ENCODE assay signal across 21 cellular contexts in the genomic region with DNA sequence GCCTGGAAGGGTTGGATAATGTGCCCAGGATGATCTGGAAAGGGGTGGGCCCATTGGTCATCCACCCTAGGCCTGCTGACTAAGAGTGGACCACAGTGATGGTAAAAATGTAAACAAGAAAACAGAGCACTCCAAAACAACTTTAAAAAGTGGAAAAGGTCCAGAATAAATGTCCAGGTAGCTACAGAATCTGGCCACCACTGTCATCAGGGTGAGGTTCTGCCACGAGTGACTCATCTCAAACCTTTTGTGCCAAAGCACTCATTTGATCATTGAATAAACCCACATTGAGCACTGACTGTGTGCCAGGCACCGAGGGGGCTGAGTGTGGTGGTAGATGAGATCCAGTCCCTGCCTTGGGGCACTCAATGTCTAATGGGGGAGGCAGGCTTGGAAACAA.
DNase-seq lines count a peak whose midpoint lies in the region; ATAC-seq and TF ChIP-seq lines count a peak whose summit lies in the region.
"Had no signal": no experiment of that assay in that cellular context is flagged by ENCODE, and none has a peak within 500 bp of the region (broad histone marks: within the 10 kb centered on the region; RNA-seq: fewer than 3 reads in every experiment).

No MANE protein-coding gene starts in this region.

- H3K4me1 Mint-ChIP-seq in activated naive CD8-positive, alpha-beta T cell treated with anti-CD3 and anti-CD28 coated beads, Interleukin-2, amount 50 U/mL, for 24 hours, result no peaks in the 10 kb centered on the region
- H3K4me1 Mint-ChIP-seq in activated naive CD8-positive, alpha-beta T cell treated with anti-CD3 and anti-CD28 coated beads for 36 hours, result no peaks in the 10 kb centered on the region
- H3K4me1 Mint-ChIP-seq: CD4-positive, CD25-positive, alpha-beta regulatory T cell had no signal

- H3K27me3 ChIP-seq in PC-3 (ENCODE audit: low read length), result no peaks in the 10 kb centered on the region
- no peaks in the 10 kb centered on the region for H3K27me3 ChIP-seq in right lobe of liver
- no peaks in the 10 kb centered on the region for H3K27me3 ChIP-seq in mesendoderm (ENCODE audit: insufficient read depth, low read length, poor library complexity)
- H3K27me3 ChIP-seq: BE2C, SJSA1 had no signal

- no peak overlapping the region for H3K4me2 ChIP-seq in PC-3 (ENCODE audit: low read length)
- H3K4me2 ChIP-seq in mesendoderm (ENCODE audit: low read length), result no peak overlapping the region
- H3K4me2 ChIP-seq: GM23338 had no signal

- no peak overlapping the region for H2BK5ac ChIP-seq in mesendoderm (ENCODE audit: low read length)

- no peaks in the 10 kb centered on the region for H4K20me1 ChIP-seq in PC-3 (ENCODE audit: low read length)

- no peak overlapping the region for H2AK5ac ChIP-seq in mesendoderm (ENCODE audit: low read length)

- intact Hi-C loops in PC-3 (cut with micrococcal nuclease), result no loop called here
- intact Hi-C loops in right lobe of liver (cut with DNase I), result no loop called here

- WGBS in right lobe of liver (ENCODE audit: insufficient coverage, low coverage, low lambda C conversion rate, missing lambda C conversion rate), result 25% methylated on average over 1 of the region's 2 CpGs
- no CpG with 5 or more reads among the region's 2 CpGs for WGBS in mesendoderm (ENCODE audit: extremely low coverage, insufficient coverage, low lambda C conversion rate)

- H3K27me3 Mint-ChIP-seq in activated naive CD8-positive, alpha-beta T cell treated with anti-CD3 and anti-CD28 coated beads, Interleukin-2, amount 50 U/mL, for 24 hours, result no peaks in the 10 kb centered on the region
- H3K27me3 Mint-ChIP-seq in activated naive CD8-positive, alpha-beta T cell treated with anti-CD3 and anti-CD28 coated beads for 36 hours, result no peaks in the 10 kb centered on the region
- H3K27me3 Mint-ChIP-seq: CD4-positive, CD25-positive, alpha-beta regulatory T cell had no signal

- H3K79me2 ChIP-seq in PC-3 (ENCODE audit: low read length) (no peaks in the 10 kb centered on the region), mesendoderm (ENCODE audit: control insufficient read depth, insufficient read depth, low read length) (no peaks in the 10 kb centered on the region)

- H3K27ac Mint-ChIP-seq in activated naive CD8-positive, alpha-beta T cell treated with anti-CD3 and anti-CD28 coated beads, Interleukin-2, amount 50 U/mL, for 24 hours, result no peak overlapping the region
- no peak overlapping the region for H3K27ac Mint-ChIP-seq in activated naive CD8-positive, alpha-beta T cell treated with anti-CD3 and anti-CD28 coated beads for 36 hours
- H3K27ac Mint-ChIP-seq: CD4-positive, CD25-positive, alpha-beta regulatory T cell; GM23338 had no signal

- peak; percentile 31 for ATAC-seq in activated naive CD8-positive, alpha-beta T cell treated with anti-CD3 and anti-CD28 coated beads, Interleukin-2, amount 50 U/mL, for 24 hours
- ATAC-seq in PC-3, result peak; percentile 64
- ATAC-seq in right lobe of liver, result peak in 2 of 4 donors; percentile 9 to 56
- ATAC-seq: GM23338 had no signal

- no peak overlapping the region for H2BK15ac ChIP-seq in mesendoderm (replicated peaks; ENCODE audit: low read depth)

- H4K8ac ChIP-seq in mesendoderm (ENCODE audit: low read depth, low read length), result no peak overlapping the region

- DNase-seq in activated naive CD8-positive, alpha-beta T cell treated with anti-CD3 and anti-CD28 coated beads, Interleukin-2, amount 50 U/mL, for 24 hours, result no peak
- no peak for DNase-seq in activated naive CD8-positive, alpha-beta T cell treated with anti-CD3 and anti-CD28 coated beads for 36 hours
- DNase-seq in AG08396 (ENCODE audit: low spot score) (peak; percentile 41), PC-3 (peak; percentile 26), right lobe of liver (no peak), dedifferentiated amniotic fluid mesenchymal stem cell (ENCODE audit: extremely low spot score) (no peak), mesendoderm (no peak)
- DNase-seq in stimulated activated CD4-positive, alpha-beta T cell treated with anti-CD3 and anti-CD28 coated beads, Interleukin-4, amount 100 ng/mL, for 24 hours, result no peak
- DNase-seq: BE2C; CD4-positive, CD25-positive, alpha-beta regulatory T cell; DMS 273 treated with DMSO at 0.1 percent for 48 hours; DND-41; KBM-7; MV-4-11; NCI-H187; NCI-H2107; NCI-H510A; RPMI8226 had no signal

- no peaks in the 10 kb centered on the region for H3K9me2 ChIP-seq in PC-3 (replicated peaks; ENCODE audit: low read length)

- no peaks in the 10 kb centered on the region for H3K36me3 Mint-ChIP-seq in activated naive CD8-positive, alpha-beta T cell treated with anti-CD3 and anti-CD28 coated beads, Interleukin-2, amount 50 U/mL, for 24 hours (ENCODE audit: low read depth)
- no peaks in the 10 kb centered on the region for H3K36me3 Mint-ChIP-seq in activated naive CD8-positive, alpha-beta T cell treated with anti-CD3 and anti-CD28 coated beads for 36 hours

- H3K4me3 ChIP-seq in PC-3 (ENCODE audit: low read length) (no peak overlapping the region), right lobe of liver (no peak overlapping the region), mesendoderm (ENCODE audit: low read length) (no peak overlapping the region)
- H3K4me3 ChIP-seq: GM23338, SJSA1 had no signal

- H3K27ac ChIP-seq in PC-3 (ENCODE audit: low read length) (no peak overlapping the region), right lobe of liver (peak overlapping the region; percentile 64 to 91 (median 72)), mesendoderm (ENCODE audit: low read depth, low read length) (no peak overlapping the region)
- H3K27ac ChIP-seq: 22Rv1, SJSA1 had no signal

- peaks cover 11% of the 10 kb centered on the region; the same call in 1 of the 2 replicates for H3K4me1 ChIP-seq in PC-3 (ENCODE audit: insufficient read depth, low read length)
- peaks cover 0 to 53% (median 26%) of the 10 kb centered on the region in 4 donors for H3K4me1 ChIP-seq in right lobe of liver
- H3K4me1 ChIP-seq in mesendoderm (ENCODE audit: control insufficient read depth, low read depth, low read length), result no peaks in the 10 kb centered on the region
- H3K4me1 ChIP-seq: BE2C had no signal

- no peak overlapping the region for H2AFZ ChIP-seq in PC-3 (ENCODE audit: low read length)
- H2AFZ ChIP-seq: GM23338 had no signal

- no peaks in the 10 kb centered on the region for H3K36me3 ChIP-seq in PC-3 (ENCODE audit: low read depth, low read length)
- H3K36me3 ChIP-seq in right lobe of liver, result peaks cover 0 to 7% (median 0%) of the 10 kb centered on the region in 4 donors
- no peaks in the 10 kb centered on the region for H3K36me3 ChIP-seq in mesendoderm (ENCODE audit: control insufficient read depth, insufficient read depth, low read length)
- H3K36me3 ChIP-seq: BE2C, SJSA1 had no signal

- POLR2A ChIA-PET in PC-3 (lab: Charles Lee; ENCODE audit: unreplicated experiment), result no interaction called here

- BruUV-seq in PC-3 (replicated peaks; lab: Mats Ljungman, UMichigan), result no TSS peak

- no peaks in the 10 kb centered on the region for H3F3A ChIP-seq in PC-3 (ENCODE audit: low read length, unreplicated experiment)

- H3K4me3 Mint-ChIP-seq in activated naive CD8-positive, alpha-beta T cell treated with anti-CD3 and anti-CD28 coated beads, Interleukin-2, amount 50 U/mL, for 24 hours, result no peak overlapping the region
- no peak overlapping the region for H3K4me3 Mint-ChIP-seq in activated naive CD8-positive, alpha-beta T cell treated with anti-CD3 and anti-CD28 coated beads for 36 hours
- H3K4me3 Mint-ChIP-seq: CD4-positive, CD25-positive, alpha-beta regulatory T cell; GM23338 had no signal

- no peak overlapping the region for H3K4ac ChIP-seq in mesendoderm (ENCODE audit: low read depth, low read length)

- TF ChIP-seq POLR2A in right lobe of liver (IDR thresholded peaks at IDR 0.05), result no peak

- H3K23ac ChIP-seq in mesendoderm (ENCODE audit: low read length), result no peak overlapping the region

- H3K9ac ChIP-seq in PC-3 (ENCODE audit: low read length) (no peak overlapping the region), mesendoderm (ENCODE audit: low read length) (no peak overlapping the region)

- H3K18ac ChIP-seq in mesendoderm (ENCODE audit: low read length), result no peak overlapping the region

- H3K56ac ChIP-seq in mesendoderm (ENCODE audit: low read length), result no peak overlapping the region

- H3K9me3 Mint-ChIP-seq in activated naive CD8-positive, alpha-beta T cell treated with anti-CD3 and anti-CD28 coated beads, Interleukin-2, amount 50 U/mL, for 24 hours, result no peaks in the 10 kb centered on the region
- H3K9me3 Mint-ChIP-seq in activated naive CD8-positive, alpha-beta T cell treated with anti-CD3 and anti-CD28 coated beads for 36 hours, result no peaks in the 10 kb centered on the region
- H3K9me3 Mint-ChIP-seq: CD4-positive, CD25-positive, alpha-beta regulatory T cell; GM23338 had no signal

- H2BK120ac ChIP-seq in mesendoderm (ENCODE audit: low read depth, low read length), result no peak overlapping the region

- CTCF ChIA-PET in PC-3 (lab: Charles Lee), result interaction anchor here (0.6 kb wide), 1 partner anchor 71 kb away, joined by 3 read pairs; no protein-coding TSS in a partner anchor

- H3K79me1 ChIP-seq in mesendoderm (ENCODE audit: low read length), result no peaks in the 10 kb centered on the region

- no peak overlapping the region for H4K5ac ChIP-seq in mesendoderm (ENCODE audit: low read length)

- TF ChIP-seq CTCF in PC-3 (conservative IDR thresholded peaks at IDR 0.05; ENCODE audit: low read depth, low read length) (no peak), right lobe of liver (IDR thresholded peaks at IDR 0.05) (no peak)

- H3K9me3 ChIP-seq in PC-3 (ENCODE audit: low read length) (no peaks in the 10 kb centered on the region), right lobe of liver (no peaks in the 10 kb centered on the region)
- H3K9me3 ChIP-seq: BE2C, SJSA1 had no signal

Comparison
In these comparisons a context has a peak if more than half of its experiments do, and no peak if none do; other contexts are left out.
1. DNase-seq: peak in AG08396 (single experiment) and PC-3 (single experiment); none in activated naive CD8-positive, alpha-beta T cell treated with anti-CD3 and anti-CD28 coated beads, Interleukin-2, amount 50 U/mL, for 24 hours (single experiment), activated naive CD8-positive, alpha-beta T cell treated with anti-CD3 and anti-CD28 coated beads for 36 hours (single experiment), right lobe of liver (0 of 3), stimulated activated CD4-positive, alpha-beta T cell treated with anti-CD3 and anti-CD28 coated beads, Interleukin-4, amount 100 ng/mL, for 24 hours (single experiment), dedifferentiated amniotic fluid mesenchymal stem cell (single experiment) and mesendoderm (single experiment).
2. H3K27ac ChIP-seq: peak in right lobe of liver (3 of 3); none in PC-3 (single experiment) and mesendoderm (single experiment).